ENCODE assay signal across 17 cellular contexts in genomic region chr4:182263562-182263961, GRCh38. TPM values are rescaled to one million over a fixed set of nuclear protein-coding genes. Genes with fewer than 3 reads are reported as not detected.
DNase-seq lines count a peak whose midpoint lies in the region; FAIRE-seq and TF ChIP-seq lines count a peak whose summit lies in the region.
"Had no signal": no experiment of that assay in that cellular context is flagged by ENCODE, and none has a peak within 500 bp of the region (broad histone marks: within the 10 kb centered on the region; RNA-seq: fewer than 3 reads in every experiment).

No MANE protein-coding gene starts in this region.

- BruUV-seq in PC-9 (replicated peaks; lab: Mats Ljungman, UMichigan): no TSS peak

- no peak overlapping the region for H3K4me2 ChIP-seq in astrocyte (ENCODE audit: low read length)
- no peak overlapping the region for H3K4me2 ChIP-seq in PC-9
- H3K4me2 ChIP-seq: A549 had no signal

- H3K27ac ChIP-seq in astrocyte (ENCODE audit: low read depth, low read length) (no peak overlapping the region), PC-9 (no peak overlapping the region)
- H3K27ac ChIP-seq in CD4-positive, alpha-beta memory T cell (ENCODE audit: low read depth, low read length): no peak overlapping the region
- H3K27ac ChIP-seq: A549, C4-2B, GM23248, HL-60 had no signal

- H2AFZ ChIP-seq in astrocyte (ENCODE audit: low read depth, low read length): peak overlapping the region; percentile 49
- no peak overlapping the region for H2AFZ ChIP-seq in PC-9
- H2AFZ ChIP-seq: GM23248 had no signal

- H3K4me3 Mint-ChIP-seq in astrocyte (ENCODE audit: unreplicated experiment) (no peak overlapping the region), mesothelial cell of epicardium (no peak overlapping the region)
- H3K4me3 Mint-ChIP-seq in CD4-positive, alpha-beta memory T cell: no peak overlapping the region
- H3K4me3 Mint-ChIP-seq: CD8-positive, alpha-beta T cell; H9 had no signal

- no peaks in the 10 kb centered on the region for H3K4me1 ChIP-seq in astrocyte (ENCODE audit: insufficient read depth, low read length)
- no peaks in the 10 kb centered on the region for H3K4me1 ChIP-seq in PC-9 (replicated peaks; ENCODE audit: insufficient read depth)
- H3K4me1 ChIP-seq in CD4-positive, alpha-beta memory T cell (ENCODE audit: insufficient read depth, low read length): no peaks in the 10 kb centered on the region
- H3K4me1 ChIP-seq: A549, BE2C had no signal

- no peaks in the 10 kb centered on the region for H3K9me3 Mint-ChIP-seq in astrocyte (ENCODE audit: unreplicated experiment)
- H3K9me3 Mint-ChIP-seq in mesothelial cell of epicardium: peaks cover 24% of the 10 kb centered on the region
- peaks cover 0 to 5% (median 2%) of the 10 kb centered on the region in 8 donors for H3K9me3 Mint-ChIP-seq in CD4-positive, alpha-beta memory T cell
- H3K9me3 Mint-ChIP-seq: CD8-positive, alpha-beta T cell had no signal

- no peaks in the 10 kb centered on the region for H3K9me2 ChIP-seq in PC-9 (ENCODE audit: insufficient read depth)

- no peak overlapping the region for H3K27ac Mint-ChIP-seq in astrocyte (ENCODE audit: unreplicated experiment)
- peak overlapping the region; percentile 21 for H3K27ac Mint-ChIP-seq in mesothelial cell of epicardium
- no peak overlapping the region for H3K27ac Mint-ChIP-seq in CD4-positive, alpha-beta memory T cell
- H3K27ac Mint-ChIP-seq: CD8-positive, alpha-beta T cell had no signal

- no peaks in the 10 kb centered on the region for H3K27me3 Mint-ChIP-seq in astrocyte (ENCODE audit: low read depth, unreplicated experiment)
- H3K27me3 Mint-ChIP-seq in mesothelial cell of epicardium (ENCODE audit: low read depth): no peaks in the 10 kb centered on the region
- H3K27me3 Mint-ChIP-seq in CD4-positive, alpha-beta memory T cell: no peaks in the 10 kb centered on the region

- H3K4me3 ChIP-seq in LNCaP clone FGC (ENCODE audit: low read depth, low read length): peak overlapping the region; percentile 32; the same call in 1 of the 2 replicates
- no peak overlapping the region for H3K4me3 ChIP-seq in astrocyte (ENCODE audit: insufficient read depth, low read depth, low read length)
- H3K4me3 ChIP-seq in PC-9: no peak overlapping the region
- no peak overlapping the region for H3K4me3 ChIP-seq in CD4-positive, alpha-beta memory T cell (ENCODE audit: low read length in 2 of 2)
- H3K4me3 ChIP-seq: A549, GM23248 had no signal

- H3K4me1 Mint-ChIP-seq in astrocyte (ENCODE audit: low read depth, unreplicated experiment) (no peaks in the 10 kb centered on the region), mesothelial cell of epicardium (peaks cover 12% of the 10 kb centered on the region)
- H3K4me1 Mint-ChIP-seq in CD4-positive, alpha-beta memory T cell: no peaks in the 10 kb centered on the region

- H3K27me3 ChIP-seq in astrocyte (ENCODE audit: insufficient read depth, low read length): no peaks in the 10 kb centered on the region
- H3K27me3 ChIP-seq in PC-9 (ENCODE audit: insufficient read depth, low read depth): peaks cover 16% of the 10 kb centered on the region
- no peaks in the 10 kb centered on the region for H3K27me3 ChIP-seq in CD4-positive, alpha-beta memory T cell (ENCODE audit: insufficient read depth, low read length)
- H3K27me3 ChIP-seq: BE2C had no signal

- FAIRE-seq in astrocyte (lab: Jason Lieb, UNC) (no peak), GM19239 (lab: Jason Lieb, UNC) (no peak)
- FAIRE-seq: A549 had no signal

- POLR2A ChIA-PET in PC-9 (lab: Charles Lee; ENCODE audit: unreplicated experiment): no interaction called here
- POLR2A ChIA-PET in CD4-positive, alpha-beta memory T cell (lab: Charles Lee; ENCODE audit: partially characterized antibody): no interaction called here

- H4K20me1 ChIP-seq in astrocyte (ENCODE audit: insufficient read depth, low read length) (no peaks in the 10 kb centered on the region), PC-9 (ENCODE audit: insufficient read depth) (no peaks in the 10 kb centered on the region)

- DNase-seq in LNCaP clone FGC (ENCODE audit: low read depth) (no peak), astrocyte (ENCODE audit: low read depth) (no peak), mesothelial cell of epicardium (ENCODE audit: low spot score in 2 of 2, unreplicated experiment in 2 of 2) (no peak), GM19239 (ENCODE audit: insufficient read length, low spot score) (no peak), NCI-H128 (lab: John Stamatoyannopoulos, UW; ENCODE audit: unreplicated experiment) (no peak), PC-9 (no peak)
- DNase-seq in CD4-positive, alpha-beta memory T cell: no peak
- DNase-seq: BE2C; CD8-positive, alpha-beta T cell; COR-L47; DND-41; GF-D8; GM23248; H9 had no signal

- CTCF ChIA-PET in PC-9 (lab: Charles Lee): no interaction called here
- CTCF ChIA-PET in CD4-positive, alpha-beta memory T cell (lab: Charles Lee; ENCODE audit: partially characterized antibody): no interaction called here

- H3K9me3 ChIP-seq in astrocyte (ENCODE audit: insufficient read depth, low read depth, low read length): no peaks in the 10 kb centered on the region
- no peaks in the 10 kb centered on the region for H3K9me3 ChIP-seq in PC-9 (ENCODE audit: insufficient read depth, low read depth)
- no peaks in the 10 kb centered on the region for H3K9me3 ChIP-seq in CD4-positive, alpha-beta memory T cell (ENCODE audit: control insufficient read depth in 1 of 2, low read length in 2 of 2)
- H3K9me3 ChIP-seq: A549, BE2C had no signal

- no peak for TF ChIP-seq CTCF in LNCaP clone FGC (IDR thresholded peaks at IDR 0.05; ENCODE audit: control insufficient read depth, extremely low read depth, insufficient read depth)
- TF ChIP-seq CTCF in astrocyte (IDR thresholded peaks at IDR 0.05; ENCODE audit: insufficient read depth, low read depth, low read length): no peak
- no peak for TF ChIP-seq CTCF in mesothelial cell of epicardium (IDR thresholded peaks at IDR 0.05; ENCODE audit: unreplicated experiment)
- TF ChIP-seq CTCF in PC-9 (conservative IDR thresholded peaks at IDR 0.05): no peak

- peaks cover 25% of the 10 kb centered on the region for H3K79me2 ChIP-seq in astrocyte (ENCODE audit: insufficient read depth, low read length)
- no peaks in the 10 kb centered on the region for H3K79me2 ChIP-seq in PC-9 (ENCODE audit: low read depth)

- intact Hi-C loops in PC-9 (cut with micrococcal nuclease; ENCODE audit: unreplicated experiment): no loop called here
- intact Hi-C loops in CD4-positive, alpha-beta memory T cell (cut with micrococcal nuclease): no loop called here

- no peaks in the 10 kb centered on the region for H3F3A ChIP-seq in PC-9 (ENCODE audit: insufficient read depth, low read depth)

- no peak overlapping the region for H3K9ac ChIP-seq in astrocyte (ENCODE audit: low read length)
- H3K9ac ChIP-seq: GM23248 had no signal

- no peaks in the 10 kb centered on the region for H3K36me3 ChIP-seq in astrocyte (ENCODE audit: insufficient read depth, low read length)
- no peaks in the 10 kb centered on the region for H3K36me3 ChIP-seq in PC-9 (ENCODE audit: low read depth)
- no peaks in the 10 kb centered on the region for H3K36me3 ChIP-seq in CD4-positive, alpha-beta memory T cell (ENCODE audit: insufficient read depth, low read length)
- H3K36me3 ChIP-seq: BE2C had no signal

- H3K36me3 Mint-ChIP-seq in astrocyte (ENCODE audit: low read depth, unreplicated experiment): peaks cover 11% of the 10 kb centered on the region
- peaks cover 26% of the 10 kb centered on the region for H3K36me3 Mint-ChIP-seq in mesothelial cell of epicardium
- H3K36me3 Mint-ChIP-seq in CD4-positive, alpha-beta memory T cell: no peaks in the 10 kb centered on the region
- H3K36me3 Mint-ChIP-seq: CD8-positive, alpha-beta T cell had no signal

RNA-seq across cellular contexts. Expression of gene TENM3, which starts 20.4 kb away (rescaled TPM):
- total RNA-seq in astrocyte: 127 TPM in 2 replicates
- total RNA-seq in mesothelial cell of epicardium: 104 to 107 TPM (median 106 TPM) in 3 replicates
- not detected in 2 replicates for total RNA-seq in PC-9 (2021)
- not detected for total RNA-seq in CD4-positive, alpha-beta memory T cell
- not detected for polyA plus RNA-seq in CD4-positive, alpha-beta memory T cell
- total RNA-seq: CD8-positive, alpha-beta T cell had no signal

Comparison
In these comparisons a context has a peak if more than half of its experiments do, and no peak if none do; other contexts are left out.
1. RNA of gene TENM3, which starts 20.4 kb away (total RNA-seq): 127 TPM in astrocyte and 104 to 107 TPM in mesothelial cell of epicardium; not detected in PC-9 and not detected in CD4-positive, alpha-beta memory T cell; every median in the first group is over 100 times any median in the second.